ENCODE assay signal across 2 cellular contexts in genomic region chr10:110774069-110775021, GRCh38.
TF ChIP-seq lines count a peak whose summit lies in the region.

No MANE protein-coding gene starts in this region.

TF ChIP-seq in GM12878, 131 proteins besides CTCF, POLR2A, EP300 and RAD21 (continued from another document and continues in another):
- peak; percentile 99 for TF ChIP-seq SKIL (IDR thresholded peaks at IDR 0.05; ENCODE audit: low read depth, poor library complexity, severe bottlenecking)
- 0 out of 2 replicates have a peak, but pooled peaks have one; percentile 50 for TF ChIP-seq NKRF (conservative IDR thresholded peaks at IDR 0.05)
- TF ChIP-seq IRF3 (IDR thresholded peaks at IDR 0.05): no peak
- peak; percentile 94 for TF ChIP-seq MEF2B (IDR thresholded peaks at IDR 0.05; ENCODE audit: partially characterized antibody, poor library complexity, severe bottlenecking)
- TF ChIP-seq ATF2 (IDR thresholded peaks at IDR 0.05; ENCODE audit: low read length): peak; percentile 100
- TF ChIP-seq RELB (IDR thresholded peaks at IDR 0.05; ENCODE audit: low read depth): peak; percentile 98
- TF ChIP-seq NR2F1 (conservative IDR thresholded peaks at IDR 0.05): peak; percentile 100
- TF ChIP-seq CBX5 (IDR thresholded peaks at IDR 0.05; ENCODE audit: low read depth): peak; percentile 94
- TF ChIP-seq NBN (IDR thresholded peaks at IDR 0.05): peak; percentile 99
- TF ChIP-seq MLLT1 (IDR thresholded peaks at IDR 0.05): peak; percentile 87
- TF ChIP-seq SMC3 (IDR thresholded peaks at IDR 0.05; ENCODE audit: borderline replicate concordance, low read length): peak; percentile 4; the same call in 1 of the 2 replicates
- no peak; the same call in 1 of the 2 replicates for TF ChIP-seq FOXK2 (IDR thresholded peaks at IDR 0.05)
- TF ChIP-seq SP1 (IDR thresholded peaks at IDR 0.05; ENCODE audit: low read depth, low read length): peak; percentile 67
- peak; percentile 100 for TF ChIP-seq ZNF217 (IDR thresholded peaks at IDR 0.05)
- peak; percentile 72 for TF ChIP-seq TCF12 (IDR thresholded peaks at IDR 0.05; ENCODE audit: low read depth, low read length)
- peak; percentile 78 for TF ChIP-seq CBFB (IDR thresholded peaks at IDR 0.05; ENCODE audit: low read depth)

TF ChIP-seq in GM23338, 12 proteins besides CTCF, POLR2A, EP300 and RAD21 (continued from another document):
- TF ChIP-seq ZNF462 (CRISPR knock-in tag; IDR thresholded peaks at IDR 0.05): no peak
- TF ChIP-seq EZH2phosphoT487 (IDR thresholded peaks at IDR 0.05; ENCODE audit: unreplicated experiment): no peak
